In genomic region chr1:215599418-215599817, GRCh38 we compare ENCODE assay signal across 13 cellular contexts. TPM values are rescaled to one million over a fixed set of nuclear protein-coding genes. Genes with fewer than 3 reads are reported as not detected.
DNase-seq lines count a peak whose midpoint lies in the region; TF ChIP-seq lines count a peak whose summit lies in the region.
"Had no signal": no experiment of that assay in that cellular context is flagged by ENCODE, and none has a peak within 500 bp of the region (broad histone marks: within the 10 kb centered on the region; RNA-seq: fewer than 3 reads in every experiment).

No MANE protein-coding gene starts in this region.

- intact Hi-C loops in activated T-helper 1 cell treated with anti-CD3 and anti-CD28 coated beads, Interleukin-12 subunit alpha, Interleukin-12 subunit beta, Interleukin-2, Interleukin-4 antibody, amounts not matched to agents 30 ng/mL and 10 ng/mL and 1 ng/mL, durations not matched to agents 14 hours and 24 hours and 36 hours (cut with micrococcal nuclease) = no loop called here

- no peaks in the 10 kb centered on the region for H3K9me3 Mint-ChIP-seq in activated T-helper 1 cell treated with anti-CD3 and anti-CD28 coated beads, Interleukin-12 subunit alpha, Interleukin-12 subunit beta, Interleukin-2, Interleukin-4 antibody, amounts not matched to agents 30 ng/mL and 10 ng/mL and 1 ng/mL, durations not matched to agents 14 hours and 24 hours and 36 hours

- no peaks in the 10 kb centered on the region for H3K27me3 Mint-ChIP-seq in activated T-helper 1 cell treated with anti-CD3 and anti-CD28 coated beads, Interleukin-12 subunit alpha, Interleukin-12 subunit beta, Interleukin-2, Interleukin-4 antibody, amounts not matched to agents 30 ng/mL and 10 ng/mL and 1 ng/mL, durations not matched to agents 14 hours and 24 hours and 36 hours (ENCODE audit: insufficient read depth)

- H3K4me3 Mint-ChIP-seq in activated T-helper 1 cell treated with anti-CD3 and anti-CD28 coated beads, Interleukin-12 subunit alpha, Interleukin-12 subunit beta, Interleukin-2, Interleukin-4 antibody, amounts not matched to agents 30 ng/mL and 10 ng/mL and 1 ng/mL, durations not matched to agents 14 hours and 24 hours and 36 hours = no peak overlapping the region

- no peak for TF ChIP-seq CTCF in fibroblast of the aortic adventitia (IDR thresholded peaks at IDR 0.05; ENCODE audit: insufficient read depth, low read length)

- H3K27ac Mint-ChIP-seq in activated T-helper 1 cell treated with anti-CD3 and anti-CD28 coated beads, Interleukin-12 subunit alpha, Interleukin-12 subunit beta, Interleukin-2, Interleukin-4 antibody, amounts not matched to agents 30 ng/mL and 10 ng/mL and 1 ng/mL, durations not matched to agents 14 hours and 24 hours and 36 hours = no peak overlapping the region

- DNase-seq in NCI-H146 (lab: John Stamatoyannopoulos, UW) (peak; percentile 4), NCI-H146 treated with DMSO at 0.1 percent for 48 hours (lab: John Stamatoyannopoulos, UW; ENCODE audit: unreplicated experiment) (no peak), NCI-H69 (lab: John Stamatoyannopoulos, UW) (peak; percentile 71), fibroblast of the aortic adventitia (ENCODE audit: low read depth) (peak; percentile 22), putamen (ENCODE audit: low spot score) (peak; percentile 11), NCI-H1092 treated with DMSO at 0.1 percent for 48 hours (lab: John Stamatoyannopoulos, UW) (no peak)
- DNase-seq in activated T-helper 1 cell treated with anti-CD3 and anti-CD28 coated beads, Interleukin-12 subunit alpha, Interleukin-12 subunit beta, Interleukin-2, Interleukin-4 antibody, amounts not matched to agents 30 ng/mL and 10 ng/mL and 1 ng/mL, durations not matched to agents 14 hours and 24 hours and 36 hours (ENCODE audit: low spot score) = no peak
- no peak for DNase-seq in stimulated activated CD4-positive, alpha-beta T cell treated with anti-CD3 and anti-CD28 coated beads, Interleukin-2, amount 100 ng/mL, for 48 hours
- DNase-seq: 8988T; activated CD8-positive, alpha-beta memory T cell treated with anti-CD3 and anti-CD28 coated beads, Interleukin-2, amount 50 U/mL, for 4 hours; amniotic stem cell; NCI-H1092; T-helper 9 cell had no signal

- no peaks in the 10 kb centered on the region for H3K4me1 Mint-ChIP-seq in activated T-helper 1 cell treated with anti-CD3 and anti-CD28 coated beads, Interleukin-12 subunit alpha, Interleukin-12 subunit beta, Interleukin-2, Interleukin-4 antibody, amounts not matched to agents 30 ng/mL and 10 ng/mL and 1 ng/mL, durations not matched to agents 14 hours and 24 hours and 36 hours (ENCODE audit: low read depth)

- no peaks in the 10 kb centered on the region for H3K36me3 Mint-ChIP-seq in activated T-helper 1 cell treated with anti-CD3 and anti-CD28 coated beads, Interleukin-12 subunit alpha, Interleukin-12 subunit beta, Interleukin-2, Interleukin-4 antibody, amounts not matched to agents 30 ng/mL and 10 ng/mL and 1 ng/mL, durations not matched to agents 14 hours and 24 hours and 36 hours (ENCODE audit: low read depth)

- H3K4me3 ChIP-seq in fibroblast of the aortic adventitia (ENCODE audit: low read depth, low read length) = no peak overlapping the region

RNA-seq across cellular contexts. Expression of gene KCTD3, which starts 32.3 kb away (rescaled TPM):
- 45.6 and 68.1 TPM in 2 replicates for total RNA-seq in fibroblast of the aortic adventitia (ENCODE audit: low replicate concordance)
- 4.7 and 5.5 TPM in 2 replicates for total RNA-seq in activated T-helper 1 cell treated with anti-CD3 and anti-CD28 coated beads, Interleukin-12 subunit alpha, Interleukin-12 subunit beta, Interleukin-2, Interleukin-4 antibody, amounts not matched to agents 30 ng/mL and 10 ng/mL and 1 ng/mL, durations not matched to agents 14 hours and 24 hours and 36 hours

Comparison
In these comparisons a context has a peak if more than half of its experiments do, and no peak if none do; other contexts are left out.
1. DNase-seq: peak in NCI-H146 (single experiment), NCI-H69 (single experiment), fibroblast of the aortic adventitia (single experiment) and putamen (single experiment); none in NCI-H146 treated with DMSO at 0.1 percent for 48 hours (single experiment), NCI-H1092 treated with DMSO at 0.1 percent for 48 hours (single experiment), activated T-helper 1 cell treated with anti-CD3 and anti-CD28 coated beads, Interleukin-12 subunit alpha, Interleukin-12 subunit beta, Interleukin-2, Interleukin-4 antibody, amounts not matched to agents 30 ng/mL and 10 ng/mL and 1 ng/mL, durations not matched to agents 14 hours and 24 hours and 36 hours (single experiment) and stimulated activated CD4-positive, alpha-beta T cell treated with anti-CD3 and anti-CD28 coated beads, Interleukin-2, amount 100 ng/mL, for 48 hours (0 of 2).